In genomic region chr19:663682-664117, GRCh38 we compare ENCODE assay signal across 8 cellular contexts. TPM values are rescaled to one million over a fixed set of nuclear protein-coding genes. Genes with fewer than 3 reads are reported as not detected.
DNase-seq lines count a peak whose midpoint lies in the region; ATAC-seq and TF ChIP-seq lines count a peak whose summit lies in the region.
"Had no signal": no experiment of that assay in that cellular context is flagged by ENCODE, and none has a peak within 500 bp of the region (broad histone marks: within the 10 kb centered on the region; RNA-seq: fewer than 3 reads in every experiment).

No MANE protein-coding gene starts in this region.

- H3K4me1 ChIP-seq in IMR-90 (ENCODE audit: control insufficient read depth, insufficient read depth, low read length) (peaks cover 14% of the 10 kb centered on the region), psoas muscle (peaks cover 45% of the 10 kb centered on the region)

- ATAC-seq in IMR-90 (ENCODE audit: low read depth): no peak
- peak in 2 of 4 donors; percentile 30 to 39 for ATAC-seq in psoas muscle
- ATAC-seq in activated CD4-positive, CD25-positive, alpha-beta regulatory T cell treated with anti-CD3 and anti-CD28 coated beads, Interleukin-2, amount 50 U/mL, for 24 hours: no peak
- no peak for ATAC-seq in HG03175 (IDR thresholded peaks at IDR 0.05; ENCODE audit: unreplicated experiment)

- H4K20me1 ChIP-seq in IMR-90 (ENCODE audit: insufficient read depth, low read length): peaks cover 36% of the 10 kb centered on the region

- H3K27me3 ChIP-seq in IMR-90 (ENCODE audit: control insufficient read depth, insufficient read depth, low read length) (no peaks in the 10 kb centered on the region), psoas muscle (ENCODE audit: insufficient read depth in 3 of 3, low read length in 2 of 3) (no peaks in the 10 kb centered on the region)

- H2AK5ac ChIP-seq in IMR-90 (ENCODE audit: low read depth, low read length): peak overlapping the region; percentile 88

- dilution Hi-C loops in IMR-90 (cut with HindIII; ENCODE audit: low sequenced_read_pairs, unreplicated experiment): no loop called here

- H3K9ac ChIP-seq in IMR-90 (ENCODE audit: low read depth, low read length): peak overlapping the region; percentile 80

- no peak overlapping the region for H2BK15ac ChIP-seq in IMR-90 (ENCODE audit: low read depth, low read length)

- in situ Hi-C loops in IMR-90 (cut with MboI; ENCODE audit: low sequenced_read_pairs): no loop called here

- peak overlapping the region; percentile 18; the same call in 1 of the 2 replicates for H3K23ac ChIP-seq in IMR-90 (ENCODE audit: low read depth, low read length)

- peak overlapping the region; percentile 98 for H4K5ac ChIP-seq in IMR-90 (ENCODE audit: low read depth, low read length)

- no peak overlapping the region for H2BK20ac ChIP-seq in IMR-90 (ENCODE audit: low read depth, low read length)

- peak overlapping the region; percentile 52; the same call in 1 of the 2 replicates for H2BK120ac ChIP-seq in IMR-90 (ENCODE audit: low read depth, low read length)

- H3K79me1 ChIP-seq in IMR-90 (ENCODE audit: low read depth in 1 of 2, low read length in 2 of 2): peaks cover 0 to 32% of the 10 kb centered on the region in 2 experiments; a peak in 2 of 4 replicates

- no peaks in the 10 kb centered on the region for H3K9me1 ChIP-seq in IMR-90 (ENCODE audit: insufficient read depth, low read length)

- peak overlapping the region; percentile 83 for H3K14ac ChIP-seq in IMR-90 (replicated peaks; ENCODE audit: low read depth, low read length)

- no peak for TF ChIP-seq RAD21 in IMR-90 (IDR thresholded peaks at IDR 0.05; ENCODE audit: low read length)

- CTCF ChIA-PET in IMR-90 (lab: Yijun Ruan, JAX): interaction anchor here (1.0 kb wide), 1 partner anchor 9 kb away, joined by 4 read pairs; no protein-coding TSS in a partner anchor

- TF ChIP-seq POLR2A in IMR-90 (IDR thresholded peaks at IDR 0.05; ENCODE audit: low read depth, low read length): no peak

- peak overlapping the region; percentile 91 for H3K4ac ChIP-seq in IMR-90 (ENCODE audit: low read depth, low read length)

- DNase-seq in IMR-90: no peak
- no peak for DNase-seq in coronary artery (ENCODE audit: low spot score)
- DNase-seq in psoas muscle: no peak
- no peak for DNase-seq in stimulated activated CD4-positive, alpha-beta T cell treated with anti-CD3 and anti-CD28 coated beads, Interleukin-12 subunit alpha, Interleukin-12 subunit beta, amount 100 ng/mL, for 4 hours

- TF ChIP-seq CTCF in IMR-90 (conservative IDR thresholded peaks at IDR 0.05; ENCODE audit: low read depth, low read length) (no peak), coronary artery (IDR thresholded peaks at IDR 0.05) (no peak), psoas muscle (IDR thresholded peaks at IDR 0.05) (no peak)

- peak overlapping the region; percentile 91 for H3K4me2 ChIP-seq in IMR-90 (ENCODE audit: low read depth, low read length)

- no peak overlapping the region for H3K56ac ChIP-seq in IMR-90 (ENCODE audit: extremely low read depth, insufficient read depth, low read length)

- H3K36me3 ChIP-seq in IMR-90 (ENCODE audit: control insufficient read depth, insufficient read depth, low read length): peaks cover 2% of the 10 kb centered on the region; the same call in 1 of the 2 replicates
- no peaks in the 10 kb centered on the region for H3K36me3 ChIP-seq in psoas muscle (ENCODE audit: insufficient read depth in 1 of 2, low read depth in 1 of 2)

- H3K4me3 ChIP-seq in IMR-90 (ENCODE audit: insufficient read depth, low read depth, low read length) (peak overlapping the region; percentile 63), coronary artery (peak overlapping the region; percentile 90), psoas muscle (peak overlapping the region; percentile 100)

- POLR2A ChIA-PET in IMR-90 (lab: Charles Lee; ENCODE audit: unreplicated experiment): no interaction called here

- intact Hi-C loops in IMR-90 (cut with micrococcal nuclease): loop anchor here (2.0 to 10.0 kb wide), 5 partner anchors 31 to 257 kb away; partner anchors contain the start of genes POLRMT and R3HDM4
- intact Hi-C loops in psoas muscle (cut with DNase I): loop anchor here in 1 of 2 donors (2.0 kb wide), 1 partner anchor 71 kb away; no protein-coding TSS in a partner anchor

- H4K91ac ChIP-seq in IMR-90 (ENCODE audit: insufficient read depth, low read depth, low read length): peak overlapping the region; percentile 70

- H4K8ac ChIP-seq in IMR-90 (ENCODE audit: low read depth in 2 of 2, low read length in 2 of 2): peak overlapping the region; percentile 82 to 97

- H2AK9ac ChIP-seq in IMR-90 (replicated peaks; ENCODE audit: low read depth, low read length, poor library complexity): peak overlapping the region; percentile 76

- no TSS peak for BruUV-seq in IMR-90 (replicated peaks; lab: Mats Ljungman, UMichigan)

- H3K9me3 ChIP-seq in IMR-90 (ENCODE audit: control insufficient read depth, insufficient read depth, low read length) (no peaks in the 10 kb centered on the region), psoas muscle (no peaks in the 10 kb centered on the region)

- peak overlapping the region; percentile 96 for H2AFZ ChIP-seq in IMR-90 (replicated peaks; ENCODE audit: low read length, poor library complexity)

- peak overlapping the region; percentile 82 for H3K18ac ChIP-seq in IMR-90 (ENCODE audit: low read depth, low read length)

- peak overlapping the region; percentile 85 for H2BK5ac ChIP-seq in IMR-90 (ENCODE audit: low read depth, low read length, poor library complexity, severe bottlenecking)

- 79% methylated on average over 10 of the region's 18 CpGs; no CpG with 5 or more reads in 1 of the 2 experiments for WGBS in IMR-90 (ENCODE audit: extremely low coverage in 2 of 2, insufficient read length in 1 of 2), 2 experiments
- 28 to 31% (median 28%) methylated on average over 18 of the region's 18 CpGs for WGBS in psoas muscle, 3 donors

- H3K27ac ChIP-seq in IMR-90 (ENCODE audit: insufficient read depth, low read length) (peak overlapping the region; percentile 93), coronary artery (peak overlapping the region; percentile 85 to 94), psoas muscle (peak overlapping the region; percentile 89)

TF ChIP-seq in IMR-90, 13 proteins besides CTCF, POLR2A, EP300 and RAD21:
- TF ChIP-seq MAFK (IDR thresholded peaks at IDR 0.05; ENCODE audit: low read depth, low read length) (no peak), CHD1 (IDR thresholded peaks at IDR 0.05; ENCODE audit: low read depth, low read length) (no peak), CEBPB (IDR thresholded peaks at IDR 0.05; ENCODE audit: low read depth, low read length) (no peak), SMC3 (IDR thresholded peaks at IDR 0.05; ENCODE audit: low read depth, low read length) (no peak), FOS (IDR thresholded peaks at IDR 0.05; ENCODE audit: low read depth, low read length) (no peak), MAZ (IDR thresholded peaks at IDR 0.05; ENCODE audit: borderline replicate concordance, low read depth, low read length) (no peak), MXI1 (IDR thresholded peaks at IDR 0.05; ENCODE audit: borderline replicate concordance, low read depth, low read length) (no peak)
TF ChIP-seq in IMR-90: peak in this region for 0.

RNA-seq across cellular contexts. Expression of gene RNF126, which starts 0.7 kb away (rescaled TPM):
- 7.0 and 8.6 TPM in 2 replicates for total RNA-seq in IMR-90 (2012; rRNA removed)
- polyA plus RNA-seq in IMR-90 (2012; rRNA removed): 25.8 and 27.4 TPM in 2 replicates
- 32.5 and 45.6 TPM in 2 replicates for polyA plus RNA-seq in IMR-90 (2012; cell fraction: cytosol; rRNA removed)
- 38.8 and 87.7 TPM in 2 replicates for polyA plus RNA-seq in IMR-90 (2012; cell fraction: nucleus; rRNA removed; ENCODE audit: low replicate concordance)
- 10 to 100 TPM; 25.2 to 62.9 (median 50.4) TPM for total RNA-seq in psoas muscle
- 10 to 100 TPM; 48.8 to 72.1 (median 63.3) TPM for polyA plus RNA-seq in psoas muscle

RNA-seq across cellular contexts. Expression of gene FSTL3, which starts 12.5 kb away (rescaled TPM):
- total RNA-seq in IMR-90 (2012; rRNA removed) (32.3 and 39.4 TPM in 2 replicates), psoas muscle (10 to 100 TPM in 2 of 4 donors, 1 to 10 TPM in 2; 5.4 to 11.5 (median 8.5) TPM)
- polyA plus RNA-seq in IMR-90 (2012; rRNA removed) (76.9 and 107 TPM in 2 replicates), psoas muscle (10 to 100 TPM in 1 of 3 donors, 1 to 10 TPM in 2; 4.3 to 30.3 (median 6.1) TPM)
- polyA plus RNA-seq in IMR-90 (2012; cell fraction: cytosol; rRNA removed): 42.3 and 113 TPM in 2 replicates
- polyA plus RNA-seq in IMR-90 (2012; cell fraction: nucleus; rRNA removed; ENCODE audit: low replicate concordance): 262 and 579 TPM in 2 replicates

RNA-seq across cellular contexts. Expression of gene FGF22, which starts 24.0 kb away (rescaled TPM):
- total RNA-seq in IMR-90 (2012; rRNA removed): not detected in 2 replicates
- 0.14 and 0.24 TPM in 2 replicates for polyA plus RNA-seq in IMR-90 (2012; rRNA removed)
- 0.21 and 0.22 TPM in 2 replicates for polyA plus RNA-seq in IMR-90 (2012; cell fraction: cytosol; rRNA removed)
- 0.40 and 2.1 TPM in 2 replicates for polyA plus RNA-seq in IMR-90 (2012; cell fraction: nucleus; rRNA removed; ENCODE audit: low replicate concordance)
- under 1 TPM in 2 of 4 donors, not detected in 2; 0.15 to 0.26 TPM for total RNA-seq in psoas muscle
- polyA plus RNA-seq in psoas muscle: under 1 TPM; 0.14 to 0.42 (median 0.16) TPM
- total RNA-seq: LHCN-M2 had no signal

RNA-seq across cellular contexts. Expression of gene POLRMT, which starts 30.4 kb away (rescaled TPM):
- total RNA-seq in IMR-90 (2012; rRNA removed) (9.9 and 10.3 TPM in 2 replicates), psoas muscle (10 to 100 TPM; 66.1 to 99.8 (median 81.4) TPM)
- polyA plus RNA-seq in IMR-90 (2012; rRNA removed) (29.6 and 44.6 TPM in 2 replicates), psoas muscle (10 to 100 TPM; 61.7 to 79.6 (median 66.5) TPM)
- 13.8 and 22.8 TPM in 2 replicates for polyA plus RNA-seq in IMR-90 (2012; cell fraction: cytosol; rRNA removed)
- 96.1 and 272 TPM in 2 replicates for polyA plus RNA-seq in IMR-90 (2012; cell fraction: nucleus; rRNA removed; ENCODE audit: low replicate concordance)

RNA-seq across cellular contexts. Expression of gene PRSS57, which starts 31.6 kb away (rescaled TPM):
- total RNA-seq in IMR-90 (2012; rRNA removed) (not detected in 2 replicates), psoas muscle (under 1 TPM in 1 of 4 donors, not detected in 3; 0.25 TPM)
- polyA plus RNA-seq in IMR-90 (2012; rRNA removed) (not detected in 2 replicates), psoas muscle (under 1 TPM in 1 of 3 donors, not detected in 2; 0.05 TPM)
- polyA plus RNA-seq in IMR-90 (2012; cell fraction: cytosol; rRNA removed): not detected in 2 replicates
- not detected in 2 replicates for polyA plus RNA-seq in IMR-90 (2012; cell fraction: nucleus; rRNA removed; ENCODE audit: low replicate concordance)
- total RNA-seq: LHCN-M2, renal cortical epithelial cell had no signal
